ENCODE assay signal across 8 cellular contexts in the genomic region with DNA sequence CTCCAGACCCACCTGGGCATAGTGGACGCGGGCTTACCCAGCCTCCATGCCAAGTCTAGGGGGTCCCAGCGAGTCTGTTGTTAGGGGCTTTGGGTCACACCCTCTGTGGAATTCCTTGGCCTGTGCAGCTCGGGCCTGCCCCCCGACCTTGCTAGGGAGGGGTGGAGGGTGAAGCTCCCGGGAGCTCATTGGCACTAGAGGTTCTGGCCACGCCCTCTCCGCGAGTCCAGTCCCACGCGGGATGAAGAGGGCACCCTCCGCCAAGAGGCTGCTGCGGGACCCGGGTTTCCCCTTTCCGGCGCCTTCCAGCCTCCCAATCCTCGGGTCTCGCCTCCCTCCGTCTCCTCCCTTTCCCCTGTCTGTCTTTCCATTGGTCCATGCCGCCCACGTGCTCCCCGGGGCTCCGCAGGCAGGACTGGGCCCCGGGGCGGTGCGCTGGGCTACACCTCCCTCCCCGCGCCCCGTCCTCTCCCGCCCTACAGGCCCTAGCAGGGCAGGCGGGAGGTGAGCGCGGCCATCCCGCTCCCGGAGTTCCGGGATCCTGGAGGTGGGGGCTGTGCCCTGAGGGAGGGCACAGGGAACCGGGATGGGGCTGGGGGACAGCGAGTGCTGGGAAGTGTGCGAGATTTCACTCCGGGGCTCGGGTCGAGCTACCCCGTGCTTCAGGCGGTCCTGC. TPM values are rescaled to one million over a fixed set of nuclear protein-coding genes. Genes with fewer than 3 reads are reported as not detected.
DNase-seq lines count a peak whose midpoint lies in the region; ATAC-seq, FAIRE-seq and TF ChIP-seq lines count a peak whose summit lies in the region.

No MANE protein-coding gene starts in this region.

- peaks cover 17% of the 10 kb centered on the region for H3K4me1 ChIP-seq in keratinocyte (ENCODE audit: control insufficient read depth, extremely low read depth, insufficient read depth, low read length)

- peaks cover 15% of the 10 kb centered on the region for H4K20me1 ChIP-seq in keratinocyte (ENCODE audit: control insufficient read depth, extremely low read depth, insufficient read depth, low read length)

- H3K9me3 ChIP-seq in keratinocyte (ENCODE audit: control insufficient read depth, low read depth, low read length): no peaks in the 10 kb centered on the region

- H3K27me3 ChIP-seq in keratinocyte (ENCODE audit: control insufficient read depth, extremely low read depth, insufficient read depth, low read length): no peaks in the 10 kb centered on the region

- peak overlapping the region; percentile 80 for H2AFZ ChIP-seq in keratinocyte (ENCODE audit: control insufficient read depth, low read length)

- TF ChIP-seq CTCF in keratinocyte (optimal IDR thresholded peaks at IDR 0.05 in 1 of 3, IDR thresholded peaks at IDR 0.05 in 1 of 3, conservative IDR thresholded peaks at IDR 0.05 in 1 of 3; ENCODE audit: extremely low read depth in 1 of 3, insufficient read depth in 2 of 3, low read length in 3 of 3): no peak

- no peaks in the 10 kb centered on the region for H3K9me1 ChIP-seq in keratinocyte (ENCODE audit: control insufficient read depth, extremely low read depth, insufficient read depth, low read length)

- peaks cover 16% of the 10 kb centered on the region for H3K79me2 ChIP-seq in keratinocyte (ENCODE audit: control insufficient read depth, insufficient read depth, low read length)

- peak; percentile 98 for DNase-seq in AG08396 (ENCODE audit: low spot score)
- DNase-seq in NCI-H446 (lab: John Stamatoyannopoulos, UW): peak; percentile 92 to 98
- DNase-seq in cerebellar cortex (ENCODE audit: low spot score): peak; percentile 94
- peak; percentile 88 for DNase-seq in keratinocyte (ENCODE audit: low read depth, low spot score)
- DNase-seq in stimulated activated CD4-positive, alpha-beta T cell treated with anti-CD3 and anti-CD28 coated beads, Interleukin-12 subunit alpha, Interleukin-12 subunit beta, amount 100 ng/mL, for 48 hours (ENCODE audit: low read depth in 2 of 3, low spot score in 1 of 3): peak; percentile 87 to 97 (median 89)

- ATAC-seq in GM19023 (IDR thresholded peaks at IDR 0.05; ENCODE audit: unreplicated experiment): peak; percentile 63
- ATAC-seq in HG03342 (IDR thresholded peaks at IDR 0.05; ENCODE audit: unreplicated experiment): peak; percentile 61
- peak; percentile 79 to 83 for ATAC-seq in activated CD4-positive, CD25-positive, alpha-beta regulatory T cell treated with anti-CD3 and anti-CD28 coated beads, Interleukin-2, amount 50 U/mL, for 24 hours

- peak; percentile 62 for FAIRE-seq in keratinocyte (lab: Jason Lieb, UNC)

- H3K9ac ChIP-seq in keratinocyte (ENCODE audit: control insufficient read depth, extremely low read depth, insufficient read depth, low read length): peak overlapping the region; percentile 82

- H3K36me3 ChIP-seq in keratinocyte (ENCODE audit: control insufficient read depth in 2 of 2, extremely low read depth in 1 of 2, insufficient read depth in 2 of 2, low read length in 2 of 2): peaks cover 23 to 34% of the 10 kb centered on the region in 2 experiments

- dilution Hi-C loops in keratinocyte (cut with MboI; ENCODE audit: extremely low pct_ligation_motif_present, low sequenced_read_pairs): no loop called here

- peak overlapping the region; percentile 84 for H3K27ac ChIP-seq in keratinocyte (ENCODE audit: control insufficient read depth, insufficient read depth, low read length)

- peak overlapping the region; percentile 78 to 90 (median 82) for H3K4me3 ChIP-seq in keratinocyte (ENCODE audit: control insufficient read depth in 2 of 3, extremely low read depth in 1 of 3, insufficient read depth in 2 of 3, low read depth in 1 of 3, low read length in 3 of 3)

- peak overlapping the region; percentile 96 for H3K4me2 ChIP-seq in keratinocyte (ENCODE audit: control insufficient read depth, extremely low read depth, insufficient read depth, low read depth, low read length)

RNA-seq across cellular contexts. Expression of a gene that starts 3.5 kb away (rescaled TPM):
- 32.4 to 40.3 TPM (median 32.8 TPM) in 3 replicates for polyA plus RNA-seq in keratinocyte
- 6.3 TPM for polyA plus RNA-seq in keratinocyte (2011; ENCODE audit: low read depth)
- 30.5 and 36.2 TPM in 2 replicates for polyA plus RNA-seq in keratinocyte (2011; cell fraction: cytosol; rRNA removed)
- polyA plus RNA-seq in keratinocyte (2011; cell fraction: nucleus; rRNA removed): 61.0 and 78.5 TPM in 2 replicates
- polyA plus RNA-seq in keratinocyte (2012; ENCODE audit: low replicate concordance): 21.8 and 33.9 TPM in 2 replicates
- 22.4 to 42.9 TPM (median 29.8 TPM) in 3 replicates for polyA minus RNA-seq in keratinocyte
- 38.6 TPM for polyA minus RNA-seq in keratinocyte (2011; cell fraction: cytosol; rRNA and poly(A)+ RNA removed)
- 20.0 and 22.3 TPM in 2 replicates for polyA minus RNA-seq in keratinocyte (2011; cell fraction: nucleus; rRNA and poly(A)+ RNA removed)

RNA-seq across cellular contexts. Expression of a gene that starts 15.5 kb away (rescaled TPM):
- polyA plus RNA-seq in keratinocyte: 669 to 898 TPM (median 821 TPM) in 3 replicates
- polyA plus RNA-seq in keratinocyte (2011; ENCODE audit: low read depth): 124 TPM
- polyA plus RNA-seq in keratinocyte (2011; cell fraction: cytosol; rRNA removed): 608 and 610 TPM in 2 replicates
- polyA plus RNA-seq in keratinocyte (2011; cell fraction: nucleus; rRNA removed): 923 and 1,085 TPM in 2 replicates
- polyA plus RNA-seq in keratinocyte (2012; ENCODE audit: low replicate concordance): 213 and 963 TPM in 2 replicates
- 315 to 366 TPM (median 363 TPM) in 3 replicates for polyA minus RNA-seq in keratinocyte
- polyA minus RNA-seq in keratinocyte (2011; cell fraction: cytosol; rRNA and poly(A)+ RNA removed): 264 TPM
- polyA minus RNA-seq in keratinocyte (2011; cell fraction: nucleus; rRNA and poly(A)+ RNA removed): 237 and 276 TPM in 2 replicates

RNA-seq across cellular contexts. Expression of a gene that starts 22.9 kb away (rescaled TPM):
- polyA plus RNA-seq in keratinocyte: 0.03 to 0.04 TPM in 2 of 3 replicates, not detected in the other
- not detected for polyA plus RNA-seq in keratinocyte (2011; ENCODE audit: low read depth)
- 0.03 and 0.05 TPM in 2 replicates for polyA plus RNA-seq in keratinocyte (2011; cell fraction: cytosol; rRNA removed)
- 0.05 TPM in 1 of 2 replicates, not detected in the other for polyA plus RNA-seq in keratinocyte (2011; cell fraction: nucleus; rRNA removed)
- 0.11 TPM in 1 of 2 replicates, not detected in the other for polyA plus RNA-seq in keratinocyte (2012; ENCODE audit: low replicate concordance)
- polyA minus RNA-seq in keratinocyte: 0.06 TPM in 1 of 3 replicates, not detected in the others
- not detected for polyA minus RNA-seq in keratinocyte (2011; cell fraction: cytosol; rRNA and poly(A)+ RNA removed)
- not detected in 2 replicates for polyA minus RNA-seq in keratinocyte (2011; cell fraction: nucleus; rRNA and poly(A)+ RNA removed)

RNA-seq across cellular contexts. Expression of a gene that starts 46.9 kb away (rescaled TPM):
- polyA plus RNA-seq in keratinocyte: 2.9 to 4.8 TPM (median 3.0 TPM) in 3 replicates
- polyA plus RNA-seq in keratinocyte (2011; ENCODE audit: low read depth): 1.3 TPM
- polyA plus RNA-seq in keratinocyte (2011; cell fraction: cytosol; rRNA removed): 1.4 and 1.5 TPM in 2 replicates
- 19.9 and 21.8 TPM in 2 replicates for polyA plus RNA-seq in keratinocyte (2011; cell fraction: nucleus; rRNA removed)
- polyA plus RNA-seq in keratinocyte (2012; ENCODE audit: low replicate concordance): 1.2 and 1.9 TPM in 2 replicates
- polyA minus RNA-seq in keratinocyte: 4.9 to 6.6 TPM (median 5.9 TPM) in 3 replicates
- polyA minus RNA-seq in keratinocyte (2011; cell fraction: cytosol; rRNA and poly(A)+ RNA removed): 1.9 TPM
- polyA minus RNA-seq in keratinocyte (2011; cell fraction: nucleus; rRNA and poly(A)+ RNA removed): 3.4 and 5.6 TPM in 2 replicates

RNA-seq across cellular contexts. Expression of a gene that starts 50.9 kb away (rescaled TPM):
- 42.1 to 45.3 TPM (median 43.1 TPM) in 3 replicates for polyA plus RNA-seq in keratinocyte
- polyA plus RNA-seq in keratinocyte (2011; ENCODE audit: low read depth): 20.3 TPM
- polyA plus RNA-seq in keratinocyte (2011; cell fraction: cytosol; rRNA removed): 14.0 and 15.8 TPM in 2 replicates
- polyA plus RNA-seq in keratinocyte (2011; cell fraction: nucleus; rRNA removed): 141 and 160 TPM in 2 replicates
- 23.4 and 26.4 TPM in 2 replicates for polyA plus RNA-seq in keratinocyte (2012; ENCODE audit: low replicate concordance)
- 26.4 to 66.1 TPM (median 42.9 TPM) in 3 replicates for polyA minus RNA-seq in keratinocyte
- polyA minus RNA-seq in keratinocyte (2011; cell fraction: cytosol; rRNA and poly(A)+ RNA removed): 20.3 TPM
- 24.1 and 33.3 TPM in 2 replicates for polyA minus RNA-seq in keratinocyte (2011; cell fraction: nucleus; rRNA and poly(A)+ RNA removed)

Comparison
In these comparisons a context has a peak if more than half of its experiments do, and no peak if none do; other contexts are left out.
1. Peak in every context shown above with its lines: DNase-seq, ATAC-seq, H3K4me3 ChIP-seq and H3K27ac ChIP-seq.